In the genomic region with DNA sequence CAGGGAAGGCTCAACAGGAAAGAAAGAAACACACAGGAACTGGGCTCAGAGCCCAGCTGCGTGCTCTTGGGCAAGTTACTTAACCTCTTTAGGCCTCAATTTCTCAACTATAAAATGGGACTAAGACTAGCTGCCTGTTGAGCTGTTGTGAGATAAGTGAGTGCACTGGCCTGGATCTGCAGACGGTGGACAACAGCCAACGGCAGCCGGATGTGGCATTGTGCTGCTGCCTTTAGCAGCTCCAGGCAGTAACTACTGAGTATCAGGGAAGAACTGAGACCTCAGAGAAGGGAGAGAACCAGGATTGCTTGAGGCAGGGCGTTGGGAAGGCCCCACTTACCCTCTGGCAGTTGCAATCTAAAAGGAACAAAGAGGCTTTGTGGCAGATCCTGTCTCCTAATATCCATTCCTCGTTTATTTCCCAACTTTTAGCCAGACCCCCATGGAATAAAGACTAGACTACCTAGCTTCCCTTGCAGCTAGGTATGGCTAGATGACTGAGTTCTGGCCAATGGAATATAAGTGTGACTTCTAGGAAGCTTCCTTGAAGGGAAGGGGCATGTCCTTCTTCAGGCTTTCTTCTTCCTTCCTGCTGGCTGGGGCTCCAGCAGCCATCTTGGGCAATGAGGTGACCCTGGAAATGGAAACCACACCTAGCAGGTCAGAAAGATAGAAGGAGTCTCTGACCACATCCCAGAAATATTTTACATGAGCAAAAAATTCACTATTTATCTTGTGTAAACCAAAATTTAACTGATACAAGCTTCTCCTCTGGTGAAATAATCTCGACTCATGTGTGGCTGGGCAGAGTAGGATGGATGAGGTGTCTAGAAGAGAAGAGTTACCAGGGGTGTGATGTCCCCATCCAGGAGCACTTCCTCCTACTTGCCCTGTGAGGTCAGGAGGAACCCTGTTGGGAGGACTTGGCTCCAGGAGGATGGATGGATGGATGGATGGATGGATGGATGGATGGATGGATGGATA, we compare ENCODE assay signal across 11 cellular contexts.
DNase-seq lines count a peak whose midpoint lies in the region; ATAC-seq, FAIRE-seq and TF ChIP-seq lines count a peak whose summit lies in the region.
"Had no signal": no experiment of that assay in that cellular context is flagged by ENCODE, and none has a peak within 500 bp of the region (broad histone marks: within the 10 kb centered on the region; RNA-seq: fewer than 3 reads in every experiment).

No MANE protein-coding gene starts in this region.

- DNase-seq in bronchial epithelial cell (ENCODE audit: low read depth) (peak; percentile 84), kidney tubule cell (ENCODE audit: low spot score) (peak; percentile 79), stomach (peak; percentile 54), NCI-H2227 treated with DMSO at 0.1 percent for 48 hours (lab: John Stamatoyannopoulos, UW) (no peak), kidney glomerular epithelial cell (lab: John Stamatoyannopoulos, UW) (no peak), MV-4-11 (lab: John Stamatoyannopoulos, UW) (no peak)
- DNase-seq: activated CD8-positive, alpha-beta memory T cell treated with anti-CD3 and anti-CD28 coated beads for 24 hours; DND-41 had no signal

- ATAC-seq in GM21619 (IDR thresholded peaks at IDR 0.05; ENCODE audit: unreplicated experiment) = peak; percentile 5
- ATAC-seq in GM18511 (IDR thresholded peaks at IDR 0.05; ENCODE audit: unreplicated experiment) = no peak

- H3K27ac ChIP-seq in stomach = peak overlapping the region; percentile 62 to 83 (median 78)

- TF ChIP-seq EP300 in stomach (IDR thresholded peaks at IDR 0.05) = no peak

- H3K4me3 ChIP-seq in bronchial epithelial cell (ENCODE audit: low read depth, low read length) (no peak overlapping the region), stomach (no peak overlapping the region)

- 43 to 66% (median 51%) methylated on average over 7 of the region's 7 CpGs for WGBS in stomach, 5 donors

- peaks cover 23 to 58% (median 30%) of the 10 kb centered on the region in 4 donors for H3K4me1 ChIP-seq in stomach

- H3K9me3 ChIP-seq in stomach = no peaks in the 10 kb centered on the region

- H3K27me3 ChIP-seq in bronchial epithelial cell (ENCODE audit: control insufficient read depth, insufficient read depth, low read length) (no peaks in the 10 kb centered on the region), stomach (no peaks in the 10 kb centered on the region)

- FAIRE-seq in bronchial epithelial cell (lab: Jason Lieb, UNC) = no peak
- FAIRE-seq: colon had no signal

- no peak for TF ChIP-seq POLR2A in stomach (IDR thresholded peaks at IDR 0.05)

- H3K36me3 ChIP-seq in bronchial epithelial cell (ENCODE audit: control insufficient read depth, insufficient read depth, low read length) = no peaks in the 10 kb centered on the region
- H3K36me3 ChIP-seq in stomach = no peaks in the 10 kb centered on the region

- intact Hi-C loops in stomach (cut with DNase I; ENCODE audit: low total_unique reads) = no loop called here

- TF ChIP-seq CTCF in bronchial epithelial cell (IDR thresholded peaks at IDR 0.05; ENCODE audit: insufficient read depth, low read length, severe bottlenecking) (no peak), stomach (IDR thresholded peaks at IDR 0.05) (no peak)

Comparison
In these comparisons a context has a peak if more than half of its experiments do, and no peak if none do; other contexts are left out.
1. DNase-seq: peak in bronchial epithelial cell (single experiment), kidney tubule cell (single experiment) and stomach (single experiment); none in NCI-H2227 treated with DMSO at 0.1 percent for 48 hours (single experiment), kidney glomerular epithelial cell (single experiment) and MV-4-11 (single experiment).